ENCODE assay signal across 1 cellular context in genomic region chr16:59404509-59404908, GRCh38.
A peak's percentile ranks its signal among the peaks of the same experiment; 100 is the strongest.
TF ChIP-seq lines count a peak whose summit lies in the region.

No MANE protein-coding gene starts in this region.

TF ChIP-seq in HepG2, 621 proteins besides CTCF, POLR2A, EP300 and RAD21:
- TF ChIP-seq, protein P1, sequence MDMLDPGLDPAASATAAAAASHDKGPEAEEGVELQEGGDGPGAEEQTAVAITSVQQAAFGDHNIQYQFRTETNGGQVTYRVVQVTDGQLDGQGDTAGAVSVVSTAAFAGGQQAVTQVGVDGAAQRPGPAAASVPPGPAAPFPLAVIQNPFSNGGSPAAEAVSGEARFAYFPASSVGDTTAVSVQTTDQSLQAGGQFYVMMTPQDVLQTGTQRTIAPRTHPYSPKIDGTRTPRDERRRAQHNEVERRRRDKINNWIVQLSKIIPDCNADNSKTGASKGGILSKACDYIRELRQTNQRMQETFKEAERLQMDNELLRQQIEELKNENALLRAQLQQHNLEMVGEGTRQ (IDR thresholded peaks at IDR 0.05; ENCODE audit: low read depth, low read length), result no peak
- TF ChIP-seq, protein P1 (CRISPR knock-in tag; IDR thresholded peaks at IDR 0.05; ENCODE audit: borderline replicate concordance), result no peak
- peak; percentile 50; the same call in 1 of the 2 replicates for TF ChIP-seq ATF7 (IDR thresholded peaks at IDR 0.05)
- TF ChIP-seq ATF7 (CRISPR knock-in tag; IDR thresholded peaks at IDR 0.05), result no peak
